In the genomic region with DNA sequence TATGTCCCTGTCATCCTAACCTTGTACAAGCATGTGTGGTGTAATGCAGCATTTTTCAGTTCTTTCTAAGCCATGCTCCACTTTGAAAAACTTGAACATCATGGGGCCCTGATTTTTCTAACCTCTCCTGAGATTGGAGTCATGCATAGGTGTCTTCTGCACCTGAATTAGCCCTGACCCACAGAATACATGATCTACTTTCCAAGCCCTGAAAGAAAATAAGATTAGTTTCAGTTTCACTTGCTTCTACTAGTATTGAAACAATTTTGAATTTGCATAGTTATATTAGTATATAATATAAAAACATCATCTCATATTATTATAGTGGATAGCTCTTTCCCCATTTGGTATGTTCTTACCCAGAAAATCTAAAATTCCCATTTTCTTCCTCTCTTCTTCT, we compare ENCODE assay signal across 21 cellular contexts.
"Had no signal": no experiment of that assay in that cellular context is flagged by ENCODE, and none has a peak within 500 bp of the region (broad histone marks: within the 10 kb centered on the region; RNA-seq: fewer than 3 reads in every experiment).

No MANE protein-coding gene starts in this region.

- H3K4me2 ChIP-seq: PC-9 had no signal

- H3K4me3 ChIP-seq: PC-9 had no signal

- H3K27me3 Mint-ChIP-seq: activated CD4-positive, alpha-beta memory T cell treated with anti-CD3 and anti-CD28 coated beads for 36 hours; activated CD4-positive, alpha-beta T cell treated with anti-CD3 and anti-CD28 coated beads, Interleukin-2, amount 10 ng/mL, durations not matched to agents 7 days and 5 days; central memory CD8-positive, alpha-beta T cell; T-helper 17 cell had no signal

- H3K4me3 Mint-ChIP-seq: activated CD4-positive, alpha-beta memory T cell treated with anti-CD3 and anti-CD28 coated beads for 36 hours; activated CD4-positive, alpha-beta T cell treated with anti-CD3 and anti-CD28 coated beads, Interleukin-2, amount 10 ng/mL, durations not matched to agents 7 days and 5 days; activated naive CD4-positive, alpha-beta T cell treated with anti-CD3 and anti-CD28 coated beads for 36 hours; activated naive CD8-positive, alpha-beta T cell; activated T-cell treated with anti-CD3 and anti-CD28 coated beads, Interleukin-2, amount 50 U/mL, for 4 hours; activated T-helper 17 cell treated with anti-CD3 and anti-CD28 coated beads, Interleukin-2, amount 50 U/mL, for 72 hours; brain; central memory CD8-positive, alpha-beta T cell; T-helper 17 cell had no signal

- H3K4me1 Mint-ChIP-seq: activated T-helper 17 cell treated with anti-CD3 and anti-CD28 coated beads, Interleukin-2, amount 50 U/mL, for 72 hours; brain; central memory CD8-positive, alpha-beta T cell; T-helper 17 cell had no signal

- ATAC-seq: activated T-cell treated with anti-CD3 and anti-CD28 coated beads, Interleukin-2, amount 50 U/mL, for 4 hours; activated T-helper 17 cell treated with anti-CD3 and anti-CD28 coated beads, Interleukin-2, amount 50 U/mL, for 72 hours; T-helper 17 cell had no signal

- H3K9me3 Mint-ChIP-seq: activated CD4-positive, alpha-beta T cell treated with anti-CD3 and anti-CD28 coated beads, Interleukin-2, amount 10 ng/mL, durations not matched to agents 7 days and 5 days; activated naive CD4-positive, alpha-beta T cell treated with anti-CD3 and anti-CD28 coated beads for 36 hours; activated T-cell treated with anti-CD3 and anti-CD28 coated beads, Interleukin-2, amount 50 U/mL, for 4 hours had no signal

- H3K27ac ChIP-seq: PC-9, VCaP had no signal

- H3K27ac Mint-ChIP-seq: activated CD4-positive, alpha-beta memory T cell treated with anti-CD3 and anti-CD28 coated beads for 36 hours; activated CD4-positive, alpha-beta T cell treated with anti-CD3 and anti-CD28 coated beads, Interleukin-2, amount 10 ng/mL, durations not matched to agents 7 days and 5 days; activated naive CD4-positive, alpha-beta T cell treated with anti-CD3 and anti-CD28 coated beads for 36 hours; activated naive CD8-positive, alpha-beta T cell; activated T-helper 17 cell treated with anti-CD3 and anti-CD28 coated beads, Interleukin-2, amount 50 U/mL, for 72 hours; brain; T-helper 17 cell had no signal

- H3K36me3 Mint-ChIP-seq: activated CD4-positive, alpha-beta memory T cell treated with anti-CD3 and anti-CD28 coated beads for 36 hours; activated naive CD8-positive, alpha-beta T cell; brain had no signal

- H2AFZ ChIP-seq: PC-9 had no signal

- DNase-seq: activated CD4-positive, alpha-beta memory T cell treated with anti-CD3 and anti-CD28 coated beads for 36 hours; activated CD4-positive, alpha-beta T cell treated with anti-CD3 and anti-CD28 coated beads, Interleukin-2, amount 10 ng/mL, durations not matched to agents 7 days and 5 days; activated CD4-positive, CD25-positive, alpha-beta regulatory T cell; activated CD8-positive, alpha-beta memory T cell treated with anti-CD3 and anti-CD28 coated beads for 24 hours; activated gamma-delta T cell; activated naive CD4-positive, alpha-beta T cell treated with anti-CD3 and anti-CD28 coated beads for 36 hours; activated T-cell treated with anti-CD3 and anti-CD28 coated beads, Interleukin-2, amount 50 U/mL, for 4 hours; amygdala; cortex of kidney; NCI-H2107; NCI-H2171 treated with DMSO at 0.1 percent for 48 hours; NCI-H226; PC-9; SIG-M5; T-helper 17 cell; T-helper 9 cell had no signal
